In genomic region chr3:149763565-149763964, GRCh38 we compare ENCODE assay signal across 16 cellular contexts. TPM values are rescaled to one million over a fixed set of nuclear protein-coding genes. Genes with fewer than 3 reads are reported as not detected.
"Had no signal": no experiment of that assay in that cellular context is flagged by ENCODE, and none has a peak within 500 bp of the region (broad histone marks: within the 10 kb centered on the region; RNA-seq: fewer than 3 reads in every experiment).

No MANE protein-coding gene starts in this region.

- H3K36me3 Mint-ChIP-seq: naive thymus-derived CD8-positive, alpha-beta T cell; type B pancreatic cell had no signal

- ATAC-seq: effector memory CD8-positive, alpha-beta T cell; foreskin keratinocyte; naive thymus-derived CD8-positive, alpha-beta T cell; psoas muscle; sciatic nerve had no signal

- H3K27ac Mint-ChIP-seq: dendritic cell treated with granulocyte-macrophage colony-stimulating factor and Interleukin-4, amounts not matched to agents 40 ng/mL and 50 ng/mL, for 4 days; effector memory CD8-positive, alpha-beta T cell; naive thymus-derived CD8-positive, alpha-beta T cell; type B pancreatic cell had no signal

- H3K4me1 Mint-ChIP-seq: naive thymus-derived CD8-positive, alpha-beta T cell had no signal

- DNase-seq: effector memory CD8-positive, alpha-beta T cell; kidney; naive thymus-derived CD8-positive, alpha-beta T cell; psoas muscle; stimulated activated naive CD4-positive, alpha-beta T cell treated with Interleukin-2 at 50 U/mL for 16 hours had no signal

- H3K4me3 Mint-ChIP-seq: dendritic cell treated with granulocyte-macrophage colony-stimulating factor and Interleukin-4, amounts not matched to agents 40 ng/mL and 50 ng/mL, for 4 days; effector memory CD8-positive, alpha-beta T cell; naive thymus-derived CD8-positive, alpha-beta T cell; type B pancreatic cell had no signal

- H3K27ac ChIP-seq: foreskin keratinocyte, neutrophil, psoas muscle had no signal

- H3K9me3 Mint-ChIP-seq: dendritic cell treated with granulocyte-macrophage colony-stimulating factor and Interleukin-4, amounts not matched to agents 40 ng/mL and 50 ng/mL, for 4 days; effector memory CD8-positive, alpha-beta T cell; naive thymus-derived CD8-positive, alpha-beta T cell; type B pancreatic cell had no signal

RNA-seq across cellular contexts. Expression of gene ANKUB1, which starts 28.8 kb away (rescaled TPM):
- total RNA-seq: epithelial cell of proximal tubule; kidney; liver; lung microvascular endothelial cell; mesenteric fat pad; mononuclear cell; naive thymus-derived CD8-positive, alpha-beta T cell; psoas muscle; skeletal muscle tissue had no signal
